31 cellular contexts compared by ENCODE assay signal in genomic region chr4:25776795-25777194, GRCh38.
"Had no signal": no experiment of that assay in that cellular context is flagged by ENCODE, and none has a peak within 500 bp of the region (broad histone marks: within the 10 kb centered on the region; RNA-seq: fewer than 3 reads in every experiment).

No MANE protein-coding gene starts in this region.

- H3K4me3 Mint-ChIP-seq: immature natural killer cell; naive thymus-derived CD8-positive, alpha-beta T cell; nephron; neural crest cell; stimulated activated effector memory CD8-positive, alpha-beta T cell treated with anti-CD3 and anti-CD28 coated beads, Interleukin-12 subunit alpha, Interleukin-12 subunit beta, amount 100 ng/mL, for 72 hours; stimulated activated naive CD8-positive, alpha-beta T cell treated with anti-CD3 and anti-CD28 coated beads, Interleukin-15, Interleukin-2, amounts not matched to agents 100 ng/mL and 50 ng/mL, for 24 hours had no signal

- H3K36me3 ChIP-seq: prostate gland, suprapubic skin, thoracic aorta, tibial artery had no signal

- H3K27ac Mint-ChIP-seq: immature natural killer cell; naive thymus-derived CD8-positive, alpha-beta T cell; nephron; stimulated activated effector memory CD8-positive, alpha-beta T cell treated with anti-CD3 and anti-CD28 coated beads, Interleukin-12 subunit alpha, Interleukin-12 subunit beta, amount 100 ng/mL, for 72 hours; stimulated activated naive CD8-positive, alpha-beta T cell treated with anti-CD3 and anti-CD28 coated beads, Interleukin-15, Interleukin-2, amounts not matched to agents 100 ng/mL and 50 ng/mL, for 24 hours had no signal

- H3K4me1 Mint-ChIP-seq: immature natural killer cell, neural crest cell had no signal

- H3K27ac ChIP-seq: left lung, lower lobe of right lung, pancreas, prostate gland, skin epidermis, spleen, suprapubic skin, thoracic aorta, tibial artery, upper lobe of right lung had no signal

- H3K9me3 ChIP-seq: left lung, lower lobe of right lung, pancreas, prostate gland, spleen, suprapubic skin, thoracic aorta, tibial artery, upper lobe of right lung had no signal

- ATAC-seq: left colon; left lung; lower lobe of right lung; naive thymus-derived CD8-positive, alpha-beta T cell; pancreas; right cardiac atrium; sciatic nerve; stimulated activated effector memory CD8-positive, alpha-beta T cell treated with anti-CD3 and anti-CD28 coated beads, Interleukin-12 subunit alpha, Interleukin-12 subunit beta, amount 100 ng/mL, for 72 hours; upper lobe of right lung had no signal

- H3K4me3 ChIP-seq: left lung, lower lobe of right lung, pancreas, prostate gland, skin epidermis, spleen, suprapubic skin, thoracic aorta, tibial artery, upper lobe of right lung had no signal

- H3K4me1 ChIP-seq: left lung, lower lobe of right lung, pancreas, prostate gland, spleen, suprapubic skin, tibial artery, upper lobe of right lung had no signal

- H3K27me3 ChIP-seq: left lung, pancreas, spleen, suprapubic skin, tibial artery, upper lobe of right lung had no signal

- DNase-seq: hypothalamus; immature natural killer cell; kidney; left colon; left lung; lower lobe of right lung; mammary epithelial cell; mesenchymal stem cell; naive thymus-derived CD8-positive, alpha-beta T cell; nucleus accumbens; pancreas; posterior cingulate gyrus; retina; right cardiac atrium; spleen; stimulated activated CD4-positive, alpha-beta T cell treated with anti-CD3 and anti-CD28 coated beads, Interleukin-4, amount 100 ng/mL, for 24 hours; stimulated activated naive CD4-positive, alpha-beta T cell; tibial artery; trophoblast cell; upper lobe of right lung had no signal

- H3K27me3 Mint-ChIP-seq: naive thymus-derived CD8-positive, alpha-beta T cell; stimulated activated naive CD8-positive, alpha-beta T cell treated with anti-CD3 and anti-CD28 coated beads, Interleukin-15, Interleukin-2, amounts not matched to agents 100 ng/mL and 50 ng/mL, for 24 hours had no signal

- FAIRE-seq: islet of Langerhans, pancreas, urothelium cell line had no signal

- H3K9me3 Mint-ChIP-seq: immature natural killer cell; neural crest cell; stimulated activated effector memory CD8-positive, alpha-beta T cell treated with anti-CD3 and anti-CD28 coated beads, Interleukin-12 subunit alpha, Interleukin-12 subunit beta, amount 100 ng/mL, for 72 hours; stimulated activated naive CD8-positive, alpha-beta T cell treated with anti-CD3 and anti-CD28 coated beads, Interleukin-15, Interleukin-2, amounts not matched to agents 100 ng/mL and 50 ng/mL, for 24 hours had no signal
